Comparison of ENCODE assay signal across 1 cellular context in the genomic region with DNA sequence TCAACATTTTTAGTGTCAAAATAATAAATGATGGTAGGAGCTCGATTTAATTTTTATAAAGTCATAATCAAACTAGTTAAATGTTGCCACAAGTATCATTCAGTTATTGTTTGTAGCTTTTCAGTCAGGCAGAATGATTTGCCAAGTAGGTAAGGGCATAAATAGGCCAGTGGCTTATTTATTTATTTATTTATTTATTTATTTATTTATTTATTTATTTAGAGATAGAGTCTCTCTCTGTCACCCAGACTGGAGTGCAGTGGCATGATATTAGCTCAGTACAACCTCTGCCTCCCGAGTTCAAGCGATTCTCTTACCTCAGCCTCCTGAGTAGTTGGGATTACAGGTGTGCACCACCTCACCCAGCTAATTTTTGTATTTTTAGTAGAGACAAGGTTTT. TPM values are rescaled to one million over a fixed set of nuclear protein-coding genes. Genes with fewer than 3 reads are reported as not detected.
"Had no signal": no experiment of that assay in that cellular context is flagged by ENCODE, and none has a peak within 500 bp of the region (broad histone marks: within the 10 kb centered on the region; RNA-seq: fewer than 3 reads in every experiment).

No MANE protein-coding gene starts in this region.

RNA-seq across cellular contexts. Expression of gene DEPDC7, which starts 43.4 kb away (rescaled TPM):
- total RNA-seq: PC-3 had no signal
